9 cellular contexts compared by ENCODE assay signal in genomic region chr6:42025066-42025789, GRCh38. TPM values are rescaled to one million over a fixed set of nuclear protein-coding genes. Genes with fewer than 3 reads are reported as not detected.
DNase-seq lines count a peak whose midpoint lies in the region; ATAC-seq lines count a peak whose summit lies in the region.
"Had no signal": no experiment of that assay in that cellular context is flagged by ENCODE, and none has a peak within 500 bp of the region (broad histone marks: within the 10 kb centered on the region; RNA-seq: fewer than 3 reads in every experiment).

No MANE protein-coding gene starts in this region.

- H3K4me1 Mint-ChIP-seq in activated naive CD4-positive, alpha-beta T cell treated with anti-CD3 and anti-CD28 coated beads, Interleukin-2, amount 10 ng/mL, durations not matched to agents 7 days and 5 days = peaks cover 95% of the 10 kb centered on the region
- peaks cover 100% of the 10 kb centered on the region for H3K4me1 Mint-ChIP-seq in stimulated activated naive CD8-positive, alpha-beta T cell treated with anti-CD3 and anti-CD28 coated beads, Interleukin-15, amount 100 ng/mL, for 72 hours

- peaks cover 75% of the 10 kb centered on the region for H3K36me3 Mint-ChIP-seq in activated naive CD4-positive, alpha-beta T cell treated with anti-CD3 and anti-CD28 coated beads, Interleukin-2, amount 10 ng/mL, durations not matched to agents 7 days and 5 days

- peak; percentile 82 for ATAC-seq in HG02870 (IDR thresholded peaks at IDR 0.05; ENCODE audit: unreplicated experiment)
- ATAC-seq in stimulated activated naive CD8-positive, alpha-beta T cell treated with anti-CD3 and anti-CD28 coated beads, Interleukin-15, amount 100 ng/mL, for 72 hours = no peak

- CTCF ChIA-PET in activated naive CD4-positive, alpha-beta T cell treated with anti-CD3 and anti-CD28 coated beads, Interleukin-2, amount 10 ng/mL, durations not matched to agents 7 days and 5 days (lab: Charles Lee) = no interaction called here

- no peaks in the 10 kb centered on the region for H3K27me3 Mint-ChIP-seq in activated naive CD4-positive, alpha-beta T cell treated with anti-CD3 and anti-CD28 coated beads, Interleukin-2, amount 10 ng/mL, durations not matched to agents 7 days and 5 days
- H3K27me3 Mint-ChIP-seq in stimulated activated naive CD8-positive, alpha-beta T cell treated with anti-CD3 and anti-CD28 coated beads, Interleukin-15, amount 100 ng/mL, for 72 hours = no peaks in the 10 kb centered on the region

- H3K27ac Mint-ChIP-seq in activated naive CD4-positive, alpha-beta T cell treated with anti-CD3 and anti-CD28 coated beads, Interleukin-2, amount 10 ng/mL, durations not matched to agents 7 days and 5 days = peak overlapping the region; percentile 99
- H3K27ac Mint-ChIP-seq in stimulated activated naive CD8-positive, alpha-beta T cell treated with anti-CD3 and anti-CD28 coated beads, Interleukin-15, amount 100 ng/mL, for 72 hours = peak overlapping the region; percentile 92

- no peak overlapping the region for H3K4me3 Mint-ChIP-seq in activated naive CD4-positive, alpha-beta T cell treated with anti-CD3 and anti-CD28 coated beads, Interleukin-2, amount 10 ng/mL, durations not matched to agents 7 days and 5 days
- peak overlapping the region; percentile 17 to 48 for H3K4me3 Mint-ChIP-seq in stimulated activated naive CD8-positive, alpha-beta T cell treated with anti-CD3 and anti-CD28 coated beads, Interleukin-15, amount 100 ng/mL, for 72 hours

- no peak for DNase-seq in activated naive CD4-positive, alpha-beta T cell treated with anti-CD3 and anti-CD28 coated beads, Interleukin-2, amount 10 ng/mL, durations not matched to agents 7 days and 5 days
- no peak for DNase-seq in activated naive CD4-positive, alpha-beta T cell treated with Interleukin-2 at 50 U/mL for 16 hours
- DNase-seq in RPMI7951 (ENCODE audit: low read depth) = peak; percentile 15
- DNase-seq in stimulated activated naive CD8-positive, alpha-beta T cell treated with anti-CD3 and anti-CD28 coated beads, Interleukin-15, amount 100 ng/mL, for 72 hours = no peak
- DNase-seq in mesenteric fat pad (ENCODE audit: low spot score) = no peak
- no peak for DNase-seq in NCI-H2171 treated with DMSO at 0.1 percent for 48 hours (lab: John Stamatoyannopoulos, UW)
- DNase-seq in T-helper 9 cell = no peak
- DNase-seq: dermis blood vessel endothelial cell had no signal

- no peaks in the 10 kb centered on the region for H3K9me3 Mint-ChIP-seq in activated naive CD4-positive, alpha-beta T cell treated with anti-CD3 and anti-CD28 coated beads, Interleukin-2, amount 10 ng/mL, durations not matched to agents 7 days and 5 days
- peaks cover 0 to 6% of the 10 kb centered on the region in 2 donors for H3K9me3 Mint-ChIP-seq in stimulated activated naive CD8-positive, alpha-beta T cell treated with anti-CD3 and anti-CD28 coated beads, Interleukin-15, amount 100 ng/mL, for 72 hours

RNA-seq across cellular contexts. Expression of gene TAF8, which starts 25.1 kb away (rescaled TPM):
- total RNA-seq in RPMI7951 (2014; rRNA removed; shearing (Covaris generic)) = 22.6 and 29.1 TPM in 2 replicates
- total RNA-seq in mesenteric fat pad = 36.8 TPM
